Comparison of ENCODE assay signal across 25 cellular contexts in the genomic region with DNA sequence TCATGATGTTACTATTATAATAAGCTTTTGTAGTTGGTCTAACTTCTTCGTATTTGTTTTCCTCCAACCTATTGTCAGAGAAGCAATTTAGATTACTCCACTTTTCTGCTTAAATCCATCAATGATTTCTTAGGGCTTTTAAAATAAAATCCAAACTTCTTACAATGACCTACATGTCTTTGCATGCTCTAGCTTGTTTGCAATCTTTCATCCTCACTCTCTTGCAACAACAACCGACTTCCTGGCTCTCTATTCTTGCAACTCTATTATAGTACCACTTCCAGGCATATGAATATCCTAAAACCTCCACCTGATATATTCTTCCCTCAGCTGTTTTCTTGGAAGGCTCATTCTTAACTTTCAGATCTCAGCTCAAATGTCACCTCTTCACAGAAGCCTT.
DNase-seq lines count a peak whose midpoint lies in the region; ATAC-seq, FAIRE-seq and TF ChIP-seq lines count a peak whose summit lies in the region.
"Had no signal": no experiment of that assay in that cellular context is flagged by ENCODE, and none has a peak within 500 bp of the region (broad histone marks: within the 10 kb centered on the region; RNA-seq: fewer than 3 reads in every experiment).

No MANE protein-coding gene starts in this region.

- DNase-seq in GM23338 (ENCODE audit: low spot score), result no peak
- DNase-seq in mammary epithelial cell, result peak; percentile 15
- DNase-seq in epithelial cell of prostate (ENCODE audit: low read depth, low spot score), result peak; percentile 12
- DNase-seq in smooth muscle cell (lab: John Stamatoyannopoulos, UW; ENCODE audit: unreplicated experiment), result no peak
- DNase-seq in kidney, result no peak
- no peak for DNase-seq in progenitor cell of endocrine pancreas (ENCODE audit: low spot score, unreplicated experiment)
- DNase-seq: 8988T; ACHN; AML-193; BE2C; CD4-positive, alpha-beta T cell; CD8-positive, alpha-beta memory T cell; DMS 273 treated with DMSO at 0.1 percent for 48 hours; DMS79; EL; GDM1; GM23248; H9 had no signal

- no peak overlapping the region for H3K27ac Mint-ChIP-seq in GM23338
- no peak overlapping the region for H3K27ac Mint-ChIP-seq in progenitor cell of endocrine pancreas
- H3K27ac Mint-ChIP-seq: CD14-positive monocyte; CD4-positive, alpha-beta T cell; CD8-positive, alpha-beta memory T cell; H9 had no signal

- H3K9ac ChIP-seq in mammary epithelial cell (ENCODE audit: insufficient read depth, low read length), result no peak overlapping the region
- no peak overlapping the region for H3K9ac ChIP-seq in smooth muscle cell (ENCODE audit: low read depth)
- no peak overlapping the region for H3K9ac ChIP-seq in kidney (ENCODE audit: low read length in 2 of 2)
- H3K9ac ChIP-seq: BLaER1 treated with 17β-estradiol and CSF1 and Interleukin-3, amounts not matched to agents 10 nM and 100 nM; GM23248 had no signal

- CTCF ChIA-PET in mammary epithelial cell (lab: Charles Lee; ENCODE audit: low non-redundant PET), result no interaction called here

- H3K27ac ChIP-seq in GM23338 (ENCODE audit: low read depth) (no peak overlapping the region), mammary epithelial cell (ENCODE audit: insufficient read depth, low read depth, low read length) (no peak overlapping the region), epithelial cell of prostate (peak overlapping the region; percentile 38), smooth muscle cell (ENCODE audit: low read depth) (no peak overlapping the region), kidney (ENCODE audit: low read depth in 2 of 2, low read length in 2 of 2) (no peak overlapping the region)
- H3K27ac ChIP-seq: A549; BLaER1 treated with 17β-estradiol and CSF1 and Interleukin-3, amounts not matched to agents 10 nM and 100 nM; GM23248 had no signal

- no peaks in the 10 kb centered on the region for H3K27me3 ChIP-seq in GM23338 (ENCODE audit: insufficient read depth)
- no peaks in the 10 kb centered on the region for H3K27me3 ChIP-seq in mammary epithelial cell (ENCODE audit: insufficient read depth, low read length)
- H3K27me3 ChIP-seq in smooth muscle cell (ENCODE audit: low read depth), result no peaks in the 10 kb centered on the region
- H3K27me3 ChIP-seq: BE2C; BLaER1 treated with 17β-estradiol and CSF1 and Interleukin-3, amounts not matched to agents 10 nM and 100 nM had no signal

- no peak for FAIRE-seq in kidney (lab: Jason Lieb, UNC)
- FAIRE-seq: A549, GM12878, GM19239 had no signal

- H3K9me3 Mint-ChIP-seq in GM23338 (no peaks in the 10 kb centered on the region), progenitor cell of endocrine pancreas (ENCODE audit: low read depth) (no peaks in the 10 kb centered on the region)
- H3K9me3 Mint-ChIP-seq: H9 had no signal

- no TSS peak for BruUV-seq in mammary epithelial cell (replicated peaks; lab: Mats Ljungman, UMichigan)

- in situ Hi-C loops in mammary epithelial cell (cut with MboI; ENCODE audit: low sequenced_read_pairs in 2 of 2), result no loop called here

- H3K4me1 ChIP-seq in GM23338 (ENCODE audit: insufficient read depth) (no peaks in the 10 kb centered on the region), mammary epithelial cell (ENCODE audit: insufficient read depth, low read length) (peaks cover 12% of the 10 kb centered on the region), smooth muscle cell (ENCODE audit: low read depth) (no peaks in the 10 kb centered on the region), kidney (ENCODE audit: control insufficient read depth in 1 of 2, insufficient read depth in 1 of 2, low read depth in 1 of 2, low read length in 2 of 2) (no peaks in the 10 kb centered on the region)
- H3K4me1 ChIP-seq: A549, BE2C had no signal

- H3K27me3 Mint-ChIP-seq in GM23338 (ENCODE audit: insufficient read depth, low read depth, poor library complexity), result no peaks in the 10 kb centered on the region
- no peaks in the 10 kb centered on the region for H3K27me3 Mint-ChIP-seq in progenitor cell of endocrine pancreas
- H3K27me3 Mint-ChIP-seq: CD4-positive, alpha-beta T cell; CD8-positive, alpha-beta memory T cell had no signal

- no peaks in the 10 kb centered on the region for H3K36me3 Mint-ChIP-seq in GM23338 (ENCODE audit: low read depth)
- no peaks in the 10 kb centered on the region for H3K36me3 Mint-ChIP-seq in progenitor cell of endocrine pancreas (ENCODE audit: insufficient read depth)
- H3K36me3 Mint-ChIP-seq: CD14-positive monocyte; CD8-positive, alpha-beta memory T cell had no signal

- intact Hi-C loops in mammary epithelial cell (cut with micrococcal nuclease) (no loop called here), kidney (cut with DNase I) (no loop called here)

- no peak for ATAC-seq in GM23338
- no peak for ATAC-seq in GM19397 (IDR thresholded peaks at IDR 0.05; ENCODE audit: unreplicated experiment)
- ATAC-seq: A549, GM12878, HCT116 had no signal

- H3K4me3 Mint-ChIP-seq in GM23338, result no peak overlapping the region
- H3K4me3 Mint-ChIP-seq in progenitor cell of endocrine pancreas (ENCODE audit: low read depth), result no peak overlapping the region
- H3K4me3 Mint-ChIP-seq: CD14-positive monocyte; CD4-positive, alpha-beta T cell; CD8-positive, alpha-beta memory T cell; H9 had no signal

- no peaks in the 10 kb centered on the region for H3K9me3 ChIP-seq in mammary epithelial cell (replicated peaks; ENCODE audit: insufficient read depth, low read length)
- no peaks in the 10 kb centered on the region for H3K9me3 ChIP-seq in smooth muscle cell (replicated peaks; ENCODE audit: low read depth)
- H3K9me3 ChIP-seq in kidney (ENCODE audit: control insufficient read depth in 1 of 2, low read length in 2 of 2), result no peaks in the 10 kb centered on the region
- H3K9me3 ChIP-seq: A549; BE2C; BLaER1 treated with 17β-estradiol and CSF1 and Interleukin-3, amounts not matched to agents 10 nM and 100 nM had no signal

- H3K36me3 ChIP-seq in GM23338 (ENCODE audit: insufficient read depth), result no peaks in the 10 kb centered on the region
- no peaks in the 10 kb centered on the region for H3K36me3 ChIP-seq in mammary epithelial cell (ENCODE audit: insufficient read depth, low read length)
- no peaks in the 10 kb centered on the region for H3K36me3 ChIP-seq in smooth muscle cell (ENCODE audit: low read depth)
- H3K36me3 ChIP-seq in kidney (ENCODE audit: control insufficient read depth in 1 of 2, insufficient read depth in 2 of 2, low read length in 2 of 2), result no peaks in the 10 kb centered on the region
- H3K36me3 ChIP-seq: BE2C; BLaER1 treated with 17β-estradiol and CSF1 and Interleukin-3, amounts not matched to agents 10 nM and 100 nM had no signal

- H3K4me3 ChIP-seq in GM23338 (no peak overlapping the region), mammary epithelial cell (replicated peaks in 1 of 3; ENCODE audit: insufficient read depth in 1 of 3, low read depth in 2 of 3, low read length in 3 of 3) (no peak overlapping the region), smooth muscle cell (no peak overlapping the region), kidney (ENCODE audit: low read length in 2 of 2) (no peak overlapping the region)
- H3K4me3 ChIP-seq: A549; BLaER1 treated with 17β-estradiol and CSF1 and Interleukin-3, amounts not matched to agents 10 nM and 100 nM; GM12878; GM23248 had no signal

- H3K79me2 ChIP-seq in GM23338 (replicated peaks; ENCODE audit: insufficient read depth), result no peaks in the 10 kb centered on the region
- no peaks in the 10 kb centered on the region for H3K79me2 ChIP-seq in mammary epithelial cell (ENCODE audit: insufficient read depth, low read length)
- H3K79me2 ChIP-seq in smooth muscle cell (ENCODE audit: low read depth), result no peaks in the 10 kb centered on the region

- dilution Hi-C loops in mammary epithelial cell (cut with HindIII; ENCODE audit: low sequenced_read_pairs), result no loop called here

- H3K9me2 ChIP-seq in GM23338 (ENCODE audit: insufficient read depth), result no peaks in the 10 kb centered on the region

- WGBS in mammary epithelial cell (ENCODE audit: low coverage, missing lambda C conversion rate), result 0% methylated on average over 2 of the region's 2 CpGs
- WGBS in smooth muscle cell (ENCODE audit: low lambda C conversion rate), result 63% methylated on average over 2 of the region's 2 CpGs

- H3K4me1 Mint-ChIP-seq in GM23338 (peaks cover 3% of the 10 kb centered on the region; the same call in 2 of the 3 replicates), progenitor cell of endocrine pancreas (ENCODE audit: low read depth) (no peaks in the 10 kb centered on the region)
- H3K4me1 Mint-ChIP-seq: CD14-positive monocyte; CD8-positive, alpha-beta memory T cell; H9 had no signal

- TF ChIP-seq CTCF in GM23338 (conservative IDR thresholded peaks at IDR 0.05; ENCODE audit: low read depth in 2 of 2), result no peak
- TF ChIP-seq CTCF in mammary epithelial cell (conservative IDR thresholded peaks at IDR 0.05 in 1 of 2, IDR thresholded peaks at IDR 0.05 in 1 of 2; ENCODE audit: extremely low read depth in 1 of 2, insufficient read depth in 1 of 2, low read depth in 1 of 2, low read length in 2 of 2), result no peak
- no peak for TF ChIP-seq CTCF in smooth muscle cell (IDR thresholded peaks at IDR 0.05; ENCODE audit: borderline replicate concordance, insufficient read depth, poor library complexity, severe bottlenecking)
- no peak for TF ChIP-seq CTCF in kidney (IDR thresholded peaks at IDR 0.05; ENCODE audit: borderline replicate concordance, extremely low read depth, insufficient read depth)
- no peak for TF ChIP-seq CTCF in progenitor cell of endocrine pancreas (IDR thresholded peaks at IDR 0.05; ENCODE audit: unreplicated experiment)

- no peak overlapping the region for H3K4me2 ChIP-seq in GM23338
- H3K4me2 ChIP-seq in mammary epithelial cell (ENCODE audit: insufficient read depth, low read depth, low read length), result peak overlapping the region; percentile 58
- no peak overlapping the region for H3K4me2 ChIP-seq in smooth muscle cell
- H3K4me2 ChIP-seq: A549; BLaER1 treated with 17β-estradiol and CSF1 and Interleukin-3, amounts not matched to agents 10 nM and 100 nM had no signal

- peak overlapping the region; percentile 43; the same call in 1 of the 2 replicates for H2AFZ ChIP-seq in GM23338
- H2AFZ ChIP-seq in mammary epithelial cell (ENCODE audit: low read depth, low read length), result peak overlapping the region; percentile 74
- H2AFZ ChIP-seq in smooth muscle cell (ENCODE audit: low read depth), result peak overlapping the region; percentile 7
- H2AFZ ChIP-seq: GM23248 had no signal

- H4K20me1 ChIP-seq in GM23338 (replicated peaks; ENCODE audit: insufficient read depth) (no peaks in the 10 kb centered on the region), mammary epithelial cell (ENCODE audit: insufficient read depth, low read length) (no peaks in the 10 kb centered on the region), smooth muscle cell (ENCODE audit: low read depth) (no peaks in the 10 kb centered on the region)
- H4K20me1 ChIP-seq: BLaER1 treated with 17β-estradiol and CSF1 and Interleukin-3, amounts not matched to agents 10 nM and 100 nM had no signal

- H3F3A ChIP-seq in GM23338 (replicated peaks; ENCODE audit: low read depth), result no peaks in the 10 kb centered on the region
- no peaks in the 10 kb centered on the region for H3F3A ChIP-seq in smooth muscle cell (ENCODE audit: low read depth)

TF ChIP-seq in GM23338, 12 proteins besides CTCF, POLR2A, EP300 and RAD21 (continues in another document):
- TF ChIP-seq JUNB (IDR thresholded peaks at IDR 0.05; ENCODE audit: unreplicated experiment) (no peak), ZNF331 (CRISPR knock-in tag; IDR thresholded peaks at IDR 0.05; ENCODE audit: low read depth) (no peak), EZH2phosphoT487 (IDR thresholded peaks at IDR 0.05; ENCODE audit: unreplicated experiment) (no peak), NANOG (IDR thresholded peaks at IDR 0.05; ENCODE audit: borderline replicate concordance) (no peak)

Comparison
In these comparisons a context has a peak if more than half of its experiments do, and no peak if none do; other contexts are left out.
1. DNase-seq: peak in mammary epithelial cell (single experiment) and epithelial cell of prostate (single experiment); none in GM23338 (single experiment), smooth muscle cell (single experiment), kidney (single experiment) and progenitor cell of endocrine pancreas (single experiment).
2. H2AFZ ChIP-seq: peak in every context shown above with its lines; median percentile 74 in mammary epithelial cell; 43 in GM23338; 7 in smooth muscle cell.